13 cellular contexts compared by ENCODE assay signal in genomic region chr2:10487144-10488104, GRCh38. TPM values are rescaled to one million over a fixed set of nuclear protein-coding genes. Genes with fewer than 3 reads are reported as not detected.
DNase-seq lines count a peak whose midpoint lies in the region; ATAC-seq and TF ChIP-seq lines count a peak whose summit lies in the region.
"Had no signal": no experiment of that assay in that cellular context is flagged by ENCODE, and none has a peak within 500 bp of the region (broad histone marks: within the 10 kb centered on the region; RNA-seq: fewer than 3 reads in every experiment).

No MANE protein-coding gene starts in this region.

- peaks cover 2% of the 10 kb centered on the region for H3K4me1 Mint-ChIP-seq in activated naive CD8-positive, alpha-beta T cell treated with anti-CD3 and anti-CD28 coated beads, Interleukin-2, amount 10 ng/mL, durations not matched to agents 7 days and 5 days
- H3K4me1 Mint-ChIP-seq in activated naive CD8-positive, alpha-beta T cell treated with anti-CD3 and anti-CD28 coated beads for 36 hours = peaks cover 23% of the 10 kb centered on the region

- ATAC-seq in activated naive CD8-positive, alpha-beta T cell treated with anti-CD3 and anti-CD28 coated beads, Interleukin-2, amount 10 ng/mL, durations not matched to agents 7 days and 5 days (ENCODE audit: low read depth) = no peak
- ATAC-seq in Panc1 (peak; percentile 91), left lobe of liver (peak; percentile 43), upper lobe of left lung (ENCODE audit: low FRiP score in 2 of 2) (peak; percentile 31 to 49), HG02870 (IDR thresholded peaks at IDR 0.05; ENCODE audit: unreplicated experiment) (no peak), heart left ventricle (no peak)

- H3K27me3 ChIP-seq in Panc1 (ENCODE audit: control insufficient read depth, insufficient read depth, low read length) (peaks cover 11% of the 10 kb centered on the region), upper lobe of left lung (no peaks in the 10 kb centered on the region), heart left ventricle (peaks cover 0 to 31% (median 7%) of the 10 kb centered on the region in 9 donors)

- TF ChIP-seq EP300 in upper lobe of left lung (IDR thresholded peaks at IDR 0.05) = no peak

- no peak overlapping the region for H3K4me3 ChIP-seq in Panc1 (ENCODE audit: low read depth in 2 of 2, low read length in 2 of 2)
- no peak overlapping the region for H3K4me3 ChIP-seq in upper lobe of left lung
- H3K4me3 ChIP-seq in heart left ventricle = no peak overlapping the region
- H3K4me3 ChIP-seq: esophagus muscularis mucosa had no signal

- H3K27ac ChIP-seq in Panc1 (ENCODE audit: low read length) (no peak overlapping the region), upper lobe of left lung (no peak overlapping the region), heart left ventricle (no peak overlapping the region)
- H3K27ac ChIP-seq: esophagus muscularis mucosa had no signal

- TF ChIP-seq CTCF in Panc1 (IDR thresholded peaks at IDR 0.05) (no peak), upper lobe of left lung (IDR thresholded peaks at IDR 0.05) (no peak), heart left ventricle (IDR thresholded peaks at IDR 0.05) (no peak)

- H3K4me1 ChIP-seq in Panc1 (ENCODE audit: control insufficient read depth, insufficient read depth, low read length) = peaks cover 8% of the 10 kb centered on the region
- peaks cover 0 to 7% (median 0%) of the 10 kb centered on the region in 4 donors for H3K4me1 ChIP-seq in upper lobe of left lung
- H3K4me1 ChIP-seq in heart left ventricle = no peaks in the 10 kb centered on the region
- H3K4me1 ChIP-seq: esophagus muscularis mucosa had no signal

- H3K36me3 ChIP-seq in Panc1 (ENCODE audit: control insufficient read depth, insufficient read depth, low read length) = no peaks in the 10 kb centered on the region
- no peaks in the 10 kb centered on the region for H3K36me3 ChIP-seq in upper lobe of left lung
- no peaks in the 10 kb centered on the region for H3K36me3 ChIP-seq in heart left ventricle
- H3K36me3 ChIP-seq: esophagus muscularis mucosa had no signal

- POLR2A ChIA-PET in activated naive CD8-positive, alpha-beta T cell treated with anti-CD3 and anti-CD28 coated beads, Interleukin-2, amount 10 ng/mL, durations not matched to agents 7 days and 5 days (lab: Charles Lee) = no interaction called here
- POLR2A ChIA-PET in Panc1 (lab: Charles Lee) = no interaction called here

- no peak overlapping the region for H3K27ac Mint-ChIP-seq in activated naive CD8-positive, alpha-beta T cell treated with anti-CD3 and anti-CD28 coated beads, Interleukin-2, amount 10 ng/mL, durations not matched to agents 7 days and 5 days
- H3K27ac Mint-ChIP-seq in activated naive CD8-positive, alpha-beta T cell treated with anti-CD3 and anti-CD28 coated beads for 36 hours = no peak overlapping the region
- H3K27ac Mint-ChIP-seq: CD4-positive, CD25-positive, alpha-beta regulatory T cell; naive B cell had no signal

- no peaks in the 10 kb centered on the region for H3K9me3 ChIP-seq in Panc1 (ENCODE audit: control insufficient read depth, insufficient read depth, low read depth, low read length)
- no peaks in the 10 kb centered on the region for H3K9me3 ChIP-seq in upper lobe of left lung
- H3K9me3 ChIP-seq in heart left ventricle = peaks cover 0 to 13% (median 0%) of the 10 kb centered on the region in 12 donors

- 71 to 75% methylated on average over 15 to 17 of the region's 17 CpGs for WGBS in upper lobe of left lung, 2 donors
- WGBS in heart left ventricle, 4 donors = 66 to 69% (median 66%) methylated on average over 16 to 17 of the region's 17 CpGs

- peak; percentile 12 for DNase-seq in activated naive CD8-positive, alpha-beta T cell treated with anti-CD3 and anti-CD28 coated beads, Interleukin-2, amount 10 ng/mL, durations not matched to agents 7 days and 5 days
- no peak for DNase-seq in activated naive CD8-positive, alpha-beta T cell treated with anti-CD3 and anti-CD28 coated beads for 36 hours
- peak; percentile 47 for DNase-seq in Panc1 (ENCODE audit: low read depth, low spot score)
- no peak for DNase-seq in left lobe of liver (ENCODE audit: low spot score)
- DNase-seq in upper lobe of left lung = peak in 1 of 2 donors; percentile 38
- DNase-seq in heart left ventricle = no peak
- DNase-seq in NCI-H1048 (lab: John Stamatoyannopoulos, UW) = no peak
- DNase-seq: CD4-positive, CD25-positive, alpha-beta regulatory T cell; naive B cell; NCI-H2227 treated with DMSO at 0.1 percent for 48 hours; Right ventricle myocardium superior had no signal

- TF ChIP-seq POLR2A in upper lobe of left lung (IDR thresholded peaks at IDR 0.05) (no peak), heart left ventricle (IDR thresholded peaks at IDR 0.05) (no peak)

- no peak overlapping the region for H3K4me3 Mint-ChIP-seq in activated naive CD8-positive, alpha-beta T cell treated with anti-CD3 and anti-CD28 coated beads, Interleukin-2, amount 10 ng/mL, durations not matched to agents 7 days and 5 days
- no peak overlapping the region for H3K4me3 Mint-ChIP-seq in activated naive CD8-positive, alpha-beta T cell treated with anti-CD3 and anti-CD28 coated beads for 36 hours
- H3K4me3 Mint-ChIP-seq: CD4-positive, CD25-positive, alpha-beta regulatory T cell; naive B cell had no signal

- intact Hi-C loops in Panc1 (cut with micrococcal nuclease; ENCODE audit: unreplicated experiment) = no loop called here
- intact Hi-C loops in heart left ventricle (cut with DNase I) = no loop called here

- H3K9me3 Mint-ChIP-seq in activated naive CD8-positive, alpha-beta T cell treated with anti-CD3 and anti-CD28 coated beads, Interleukin-2, amount 10 ng/mL, durations not matched to agents 7 days and 5 days = peaks cover 4% of the 10 kb centered on the region
- H3K9me3 Mint-ChIP-seq in activated naive CD8-positive, alpha-beta T cell treated with anti-CD3 and anti-CD28 coated beads for 36 hours = peaks cover 2% of the 10 kb centered on the region

- CTCF ChIA-PET in Panc1 (lab: Charles Lee) = no interaction called here

- peaks cover 37% of the 10 kb centered on the region for H3K27me3 Mint-ChIP-seq in activated naive CD8-positive, alpha-beta T cell treated with anti-CD3 and anti-CD28 coated beads, Interleukin-2, amount 10 ng/mL, durations not matched to agents 7 days and 5 days
- peaks cover 3% of the 10 kb centered on the region for H3K27me3 Mint-ChIP-seq in activated naive CD8-positive, alpha-beta T cell treated with anti-CD3 and anti-CD28 coated beads for 36 hours

- in situ Hi-C loops in Panc1 (cut with HindIII; ENCODE audit: low pct_unique_long_range_greater_than_20kb, low sequenced_read_pairs) = no loop called here

- peaks cover 5% of the 10 kb centered on the region for H3K36me3 Mint-ChIP-seq in activated naive CD8-positive, alpha-beta T cell treated with anti-CD3 and anti-CD28 coated beads, Interleukin-2, amount 10 ng/mL, durations not matched to agents 7 days and 5 days
- peaks cover 4% of the 10 kb centered on the region for H3K36me3 Mint-ChIP-seq in activated naive CD8-positive, alpha-beta T cell treated with anti-CD3 and anti-CD28 coated beads for 36 hours
- H3K36me3 Mint-ChIP-seq: CD4-positive, CD25-positive, alpha-beta regulatory T cell had no signal

- BruUV-seq in Panc1 (replicated peaks; lab: Mats Ljungman, UMichigan) = no TSS peak

RNA-seq across cellular contexts. Expression of gene ODC1, which starts 39.3 kb away (rescaled TPM):
- 10 to 100 TPM; 42.0 to 43.8 TPM for total RNA-seq in activated naive CD8-positive, alpha-beta T cell treated with anti-CD3 and anti-CD28 coated beads, Interleukin-2, amount 10 ng/mL, durations not matched to agents 7 days and 5 days
- total RNA-seq in activated naive CD8-positive, alpha-beta T cell treated with anti-CD3 and anti-CD28 coated beads for 36 hours = 100 to 1,000 TPM; 357 to 367 TPM
- total RNA-seq in Panc1 (2021; ENCODE audit: unreplicated experiment) = 159 TPM
- polyA plus RNA-seq in Panc1 (2012; ENCODE audit: insufficient read length) = 135 TPM
- total RNA-seq in left lobe of liver = 16.2 TPM
- 100 to 1,000 TPM in 1 of 6 donors, 10 to 100 TPM in 4, 1 to 10 TPM in 1; 3.1 to 223 (median 46.0) TPM for total RNA-seq in upper lobe of left lung
- total RNA-seq in heart left ventricle = 10 to 100 TPM; 28.6 to 77.6 (median 48.2) TPM
- polyA plus RNA-seq in heart left ventricle = 100 to 1,000 TPM in 1 of 2 donors, 1 to 10 TPM in 1; 6.1 to 103 TPM

Comparison
In these comparisons a context has a peak if more than half of its experiments do, and no peak if none do; other contexts are left out.
1. DNase-seq: peak in activated naive CD8-positive, alpha-beta T cell treated with anti-CD3 and anti-CD28 coated beads, Interleukin-2, amount 10 ng/mL, durations not matched to agents 7 days and 5 days (single experiment) and Panc1 (single experiment); none in activated naive CD8-positive, alpha-beta T cell treated with anti-CD3 and anti-CD28 coated beads for 36 hours (single experiment), left lobe of liver (single experiment), heart left ventricle (0 of 5) and NCI-H1048 (single experiment).
2. ATAC-seq: peak in Panc1 (single experiment), left lobe of liver (single experiment) and upper lobe of left lung (2 of 2); none in activated naive CD8-positive, alpha-beta T cell treated with anti-CD3 and anti-CD28 coated beads, Interleukin-2, amount 10 ng/mL, durations not matched to agents 7 days and 5 days (single experiment), HG02870 (single experiment) and heart left ventricle (0 of 4).